Comparison of ENCODE assay signal across 1 cellular context in genomic region chr14:77031680-77032482, GRCh38.
A peak's percentile ranks its signal among the peaks of the same experiment; 100 is the strongest.
TF ChIP-seq lines count a peak whose summit lies in the region.

No MANE protein-coding gene starts in this region.

TF ChIP-seq in H1, 55 proteins besides CTCF, POLR2A, EP300 and RAD21:
- 0 out of 2 replicates have a peak, but pooled peaks have one; percentile 9 for TF ChIP-seq SP4 (IDR thresholded peaks at IDR 0.05; ENCODE audit: low read length)
- TF ChIP-seq JUND (IDR thresholded peaks at IDR 0.05; ENCODE audit: low read length) = no peak
TF ChIP-seq in H1: peak in this region for 1.
